ENCODE assay signal across 21 cellular contexts in the genomic region with DNA sequence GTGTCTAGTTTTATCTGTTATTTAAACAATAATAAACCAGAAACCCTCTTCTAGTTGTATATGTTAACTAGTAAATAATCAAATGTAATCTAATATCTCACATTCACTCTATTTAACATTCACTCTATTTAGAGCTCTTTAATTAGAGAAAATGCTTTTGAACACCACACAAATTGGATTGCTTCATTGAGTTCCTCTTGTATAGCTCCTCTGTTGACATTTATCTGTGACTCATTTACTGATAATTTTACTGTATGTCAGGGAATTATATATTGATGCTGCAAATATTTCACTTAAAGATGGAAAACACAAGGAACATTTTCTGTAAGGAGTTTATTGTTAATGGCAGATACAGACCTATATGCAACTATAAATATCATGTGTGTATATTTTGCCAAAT.
"Had no signal": no experiment of that assay in that cellular context is flagged by ENCODE, and none has a peak within 500 bp of the region (broad histone marks: within the 10 kb centered on the region; RNA-seq: fewer than 3 reads in every experiment).

No MANE protein-coding gene starts in this region.

- H3K4me1 Mint-ChIP-seq: endodermal cell; naive B cell; stimulated activated naive B cell treated with anti-CD40 and anti-IgM and Interleukin-4, amounts not matched to agents 10 μg/mL and 1 μg/mL and 100 μg/mL, for 72 hours had no signal

- H3K36me3 Mint-ChIP-seq: naive B cell; stimulated activated naive B cell treated with anti-CD40 and anti-IgM and Interleukin-4, amounts not matched to agents 10 μg/mL and 1 μg/mL and 100 μg/mL, for 72 hours had no signal

- H3K4me3 ChIP-seq: coronary artery, hepatocyte, lung, ovary, right atrium auricular region, sigmoid colon, skin epidermis had no signal

- H3K27me3 ChIP-seq: hepatocyte, ovary, right atrium auricular region, sigmoid colon had no signal

- DNase-seq: effector CD4-positive, alpha-beta T cell; endodermal cell; foreskin melanocyte; head of caudate nucleus; left colon; left ventricle myocardium superior; mesendoderm; naive B cell; ovary; sigmoid colon; stimulated activated CD4-positive, alpha-beta T cell treated with anti-CD3 and anti-CD28 coated beads, Interleukin-2, amount 100 ng/mL, for 24 hours; stimulated activated CD4-positive, alpha-beta T cell treated with anti-CD3 and anti-CD28 coated beads, Interleukin-4, amount 100 ng/mL, for 4 hours; stimulated activated naive B cell treated with anti-CD40 and anti-IgM and Interleukin-4, amounts not matched to agents 10 μg/mL and 1 μg/mL and 100 μg/mL, for 72 hours; trophoblast cell had no signal

- H3K9me3 Mint-ChIP-seq: endodermal cell, nephron had no signal

- H3K9me3 ChIP-seq: ovary, right atrium auricular region, sigmoid colon had no signal

- H3K27ac Mint-ChIP-seq: endodermal cell; naive B cell; nephron; stimulated activated naive B cell treated with anti-CD40 and anti-IgM and Interleukin-4, amounts not matched to agents 10 μg/mL and 1 μg/mL and 100 μg/mL, for 72 hours had no signal

- H3K36me3 ChIP-seq: ovary, right atrium auricular region, sigmoid colon had no signal

- H3K4me2 ChIP-seq: hepatocyte had no signal

- H3K4me1 ChIP-seq: right atrium auricular region had no signal

- ATAC-seq: left colon; left ventricle myocardium superior; stimulated activated naive B cell treated with anti-CD40 and anti-IgM and Interleukin-4, amounts not matched to agents 10 μg/mL and 1 μg/mL and 100 μg/mL, for 72 hours had no signal

- H3K4me3 Mint-ChIP-seq: endodermal cell; naive B cell; nephron; stimulated activated naive B cell treated with anti-CD40 and anti-IgM and Interleukin-4, amounts not matched to agents 10 μg/mL and 1 μg/mL and 100 μg/mL, for 72 hours had no signal

- H2AFZ ChIP-seq: hepatocyte had no signal

- H3K27ac ChIP-seq: coronary artery, hepatocyte, ovary, right atrium auricular region, sigmoid colon, skin epidermis had no signal

- H3K79me2 ChIP-seq: hepatocyte had no signal

- H3K27me3 Mint-ChIP-seq: naive B cell; stimulated activated naive B cell treated with anti-CD40 and anti-IgM and Interleukin-4, amounts not matched to agents 10 μg/mL and 1 μg/mL and 100 μg/mL, for 72 hours had no signal

- FAIRE-seq: endothelial cell of umbilical vein had no signal
